ENCODE assay signal across 8 cellular contexts in genomic region chr1:45012639-45013278, GRCh38. TPM values are rescaled to one million over a fixed set of nuclear protein-coding genes. Genes with fewer than 3 reads are reported as not detected.
DNase-seq lines count a peak whose midpoint lies in the region; ATAC-seq lines count a peak whose summit lies in the region.

No MANE protein-coding gene starts in this region.

- ATAC-seq in GM19455 (IDR thresholded peaks at IDR 0.05; ENCODE audit: unreplicated experiment), result no peak
- ATAC-seq in GM19397 (IDR thresholded peaks at IDR 0.05; ENCODE audit: unreplicated experiment), result no peak

- peak; percentile 74 for DNase-seq in DMS53 (lab: John Stamatoyannopoulos, UW)
- no peak for DNase-seq in Jurkat, Clone E6-1 (ENCODE audit: low read depth, low spot score)
- peak; percentile 18 for DNase-seq in T1000 (lab: John Stamatoyannopoulos, UW)
- peak; percentile 79 for DNase-seq in cerebellum (ENCODE audit: low spot score)
- DNase-seq in kidney glomerular epithelial cell (lab: John Stamatoyannopoulos, UW), result peak; percentile 78
- peak; percentile 43 for DNase-seq in stimulated activated CD4-positive, alpha-beta T cell treated with anti-CD3 and anti-CD28 coated beads, Interleukin-12 subunit alpha, Interleukin-12 subunit beta, amount 100 ng/mL, for 4 hours

- peak overlapping the region; percentile 74 for H3K4me3 ChIP-seq in Jurkat, Clone E6-1 (ENCODE audit: low read length)

RNA-seq across cellular contexts. Expression of gene UROD, which starts 0.7 kb away (rescaled TPM):
- polyA plus RNA-seq in Jurkat, Clone E6-1 (2012; ENCODE audit: insufficient read depth, insufficient read length), result 68.0 TPM
- 36.8 TPM for total RNA-seq in cerebellum

RNA-seq across cellular contexts. Expression of gene HECTD3, which starts 1.6 kb away (rescaled TPM):
- 27.0 TPM for polyA plus RNA-seq in Jurkat, Clone E6-1 (2012; ENCODE audit: insufficient read depth, insufficient read length)
- total RNA-seq in cerebellum, result 13.5 TPM

RNA-seq across cellular contexts. Expression of gene EIF2B3, which starts 26.4 kb away (rescaled TPM):
- 55.4 TPM for polyA plus RNA-seq in Jurkat, Clone E6-1 (2012; ENCODE audit: insufficient read depth, insufficient read length)
- total RNA-seq in cerebellum, result 29.1 TPM
